ENCODE assay signal across 9 cellular contexts in genomic region chr19:50383307-50383851, GRCh38. TPM values are rescaled to one million over a fixed set of nuclear protein-coding genes. Genes with fewer than 3 reads are reported as not detected.
DNase-seq lines count a peak whose midpoint lies in the region; ATAC-seq and TF ChIP-seq lines count a peak whose summit lies in the region.
"Had no signal": no experiment of that assay in that cellular context is flagged by ENCODE, and none has a peak within 500 bp of the region (broad histone marks: within the 10 kb centered on the region; RNA-seq: fewer than 3 reads in every experiment).

No MANE protein-coding gene starts in this region.

- TF ChIP-seq CTCF in glutamatergic neuron (IDR thresholded peaks at IDR 0.05; ENCODE audit: partially characterized antibody, unreplicated experiment) (no peak), spleen (IDR thresholded peaks at IDR 0.05 in 8 of 11, conservative IDR thresholded peaks at IDR 0.05 in 3 of 11) (no peak)

- peak overlapping the region; percentile 61 to 94 (median 88) for H3K27ac ChIP-seq in spleen

- POLR2A ChIA-PET in T-cell (lab: Charles Lee): interaction anchor here in 1 of 2 donors (1.0 kb wide), 1 partner anchor 25 kb away, joined by 3 read pairs; no protein-coding TSS in a partner anchor

- H3K36me3 ChIP-seq in spleen: peaks cover 3 to 67% (median 47%) of the 10 kb centered on the region in 6 donors

- H3K9me3 Mint-ChIP-seq in T-cell: no peaks in the 10 kb centered on the region
- peaks cover 11% of the 10 kb centered on the region for H3K9me3 Mint-ChIP-seq in glutamatergic neuron (ENCODE audit: unreplicated experiment)

- CTCF ChIA-PET in T-cell (lab: Charles Lee): no interaction called here

- peaks cover 25% of the 10 kb centered on the region for H3K36me3 Mint-ChIP-seq in T-cell
- peaks cover 4% of the 10 kb centered on the region for H3K36me3 Mint-ChIP-seq in glutamatergic neuron (ENCODE audit: unreplicated experiment)

- intact Hi-C loops in spleen (cut with DNase I; ENCODE audit: low total_unique reads): no loop called here

- no peaks in the 10 kb centered on the region for H3K27me3 ChIP-seq in spleen (replicated peaks in 1 of 7)

- peak overlapping the region; percentile 91 to 92 for H3K27ac Mint-ChIP-seq in T-cell
- peak overlapping the region; percentile 65 for H3K27ac Mint-ChIP-seq in glutamatergic neuron (ENCODE audit: unreplicated experiment)

- TF ChIP-seq POLR2A in spleen (IDR thresholded peaks at IDR 0.05): no peak

- H3K4me3 Mint-ChIP-seq in T-cell: peak overlapping the region; percentile 92 to 94 (median 92)
- peak overlapping the region; percentile 95 for H3K4me3 Mint-ChIP-seq in glutamatergic neuron (ENCODE audit: unreplicated experiment)

- H3K27me3 Mint-ChIP-seq in T-cell: no peaks in the 10 kb centered on the region
- peaks cover 11% of the 10 kb centered on the region for H3K27me3 Mint-ChIP-seq in glutamatergic neuron (ENCODE audit: unreplicated experiment)

- no peaks in the 10 kb centered on the region for H3K9me3 ChIP-seq in spleen

- H3K4me3 ChIP-seq in spleen: peak overlapping the region in 6 of 8 donors; percentile 55 to 88 (median 68)

- H3K4me1 Mint-ChIP-seq in T-cell (peaks cover 26 to 42% (median 37%) of the 10 kb centered on the region in 3 donors), glutamatergic neuron (ENCODE audit: low read depth, unreplicated experiment) (peaks cover 18% of the 10 kb centered on the region)

- ATAC-seq in T-cell (replicated peaks in 1 of 4) (peak in 1 of 4 experiments; percentile 37), esophagus mucosa (no peak), GM18909 (IDR thresholded peaks at IDR 0.05; ENCODE audit: poor library complexity, unreplicated experiment) (no peak)

- DNase-seq in SHP77 treated with DMSO at 0.1 percent for 48 hours (lab: John Stamatoyannopoulos, UW): peak; percentile 53
- no peak for DNase-seq in SHP77 (lab: John Stamatoyannopoulos, UW)
- DNase-seq in T-cell: peak in 1 of 34 experiments; percentile 16
- no peak for DNase-seq in glutamatergic neuron
- DNase-seq in spleen: no peak
- no peak for DNase-seq in SK-N-DZ (ENCODE audit: low spot score)

- WGBS in spleen, 5 donors: 48 to 54% (median 50%) methylated on average over 15 of the region's 15 CpGs

- peaks cover 6 to 79% (median 43%) of the 10 kb centered on the region in 6 donors for H3K4me1 ChIP-seq in spleen

RNA-seq across cellular contexts. Expression of gene POLD1, which starts 0.8 kb away (rescaled TPM):
- total RNA-seq in T-cell: 10 to 100 TPM; 32.9 to 67.1 (median 54.0) TPM
- total RNA-seq in glutamatergic neuron (ENCODE audit: unreplicated experiment): 38.9 TPM
- total RNA-seq in spleen: 10 to 100 TPM; 26.5 to 39.9 (median 28.2) TPM
- 10 to 100 TPM; 50.9 to 66.6 (median 66.5) TPM for polyA plus RNA-seq in spleen
- total RNA-seq in esophagus mucosa: 24.3 TPM
- polyA plus RNA-seq in SK-N-DZ (2014; cell fraction: cytosol; rRNA removed): 65.9 and 70.0 TPM in 2 replicates
- polyA plus RNA-seq in SK-N-DZ (2014; cell fraction: nucleus; rRNA removed): 216 and 252 TPM in 2 replicates

RNA-seq across cellular contexts. Expression of gene NR1H2, which starts 7.1 kb away (rescaled TPM):
- total RNA-seq in T-cell (100 to 1,000 TPM; 109 to 236 (median 117) TPM), glutamatergic neuron (ENCODE audit: unreplicated experiment) (28.3 TPM), spleen (10 to 100 TPM; 59.9 to 96.0 (median 84.8) TPM), esophagus mucosa (33.4 TPM)
- 10 to 100 TPM; 53.1 to 75.5 (median 55.8) TPM for polyA plus RNA-seq in spleen
- polyA plus RNA-seq in SK-N-DZ (2014; cell fraction: cytosol; rRNA removed): 13.1 and 19.1 TPM in 2 replicates
- 33.6 and 35.6 TPM in 2 replicates for polyA plus RNA-seq in SK-N-DZ (2014; cell fraction: nucleus; rRNA removed)

RNA-seq across cellular contexts. Expression of gene NAPSA, which starts 17.9 kb away (rescaled TPM):
- 1 to 10 TPM; 2.6 to 7.1 (median 3.0) TPM for total RNA-seq in T-cell
- total RNA-seq in glutamatergic neuron (ENCODE audit: unreplicated experiment): 0.88 TPM
- total RNA-seq in spleen: 1 to 10 TPM; 1.5 to 3.4 (median 2.3) TPM
- 1 to 10 TPM; 4.5 to 6.4 (median 5.0) TPM for polyA plus RNA-seq in spleen
- total RNA-seq in esophagus mucosa: 0.40 TPM
- polyA plus RNA-seq in SK-N-DZ (2014; cell fraction: cytosol; rRNA removed): 0.17 and 0.82 TPM in 2 replicates
- polyA plus RNA-seq in SK-N-DZ (2014; cell fraction: nucleus; rRNA removed): 3.5 and 5.4 TPM in 2 replicates

RNA-seq across cellular contexts. Expression of gene SPIB, which starts 35.4 kb away (rescaled TPM):
- 1 to 10 TPM in 4 of 5 donors, under 1 TPM in 1; 0.72 to 9.7 (median 4.1) TPM for total RNA-seq in T-cell
- total RNA-seq in glutamatergic neuron (ENCODE audit: unreplicated experiment): 2.7 TPM
- total RNA-seq in spleen: 10 to 100 TPM; 22.1 to 76.6 (median 34.4) TPM
- 10 to 100 TPM; 55.5 to 90.5 (median 86.1) TPM for polyA plus RNA-seq in spleen
- 0.44 TPM for total RNA-seq in esophagus mucosa
- 2.7 TPM in 1 of 2 replicates, not detected in the other for polyA plus RNA-seq in SK-N-DZ (2014; cell fraction: cytosol; rRNA removed)
- 0.20 and 0.77 TPM in 2 replicates for polyA plus RNA-seq in SK-N-DZ (2014; cell fraction: nucleus; rRNA removed)
- total RNA-seq: subcutaneous adipose tissue had no signal

RNA-seq across cellular contexts. Expression of gene MYBPC2, which starts 49.3 kb away (rescaled TPM):
- total RNA-seq in T-cell (under 1 TPM in 2 of 5 donors, not detected in 3; 0.28 to 0.38 TPM), glutamatergic neuron (ENCODE audit: unreplicated experiment) (0.61 TPM), spleen (1 to 10 TPM in 1 of 7 donors, under 1 TPM in 4, not detected in 2; 0.28 to 1.5 (median 0.40) TPM), esophagus mucosa (0.08 TPM)
- polyA plus RNA-seq in spleen: 1 to 10 TPM in 1 of 3 donors, under 1 TPM in 2; 0.33 to 1.7 (median 0.45) TPM
- not detected in 2 replicates for polyA plus RNA-seq in SK-N-DZ (2014; cell fraction: cytosol; rRNA removed)
- not detected in 2 replicates for polyA plus RNA-seq in SK-N-DZ (2014; cell fraction: nucleus; rRNA removed)
- total RNA-seq: subcutaneous adipose tissue had no signal
